1 cellular context compared by ENCODE assay signal in the genomic region with DNA sequence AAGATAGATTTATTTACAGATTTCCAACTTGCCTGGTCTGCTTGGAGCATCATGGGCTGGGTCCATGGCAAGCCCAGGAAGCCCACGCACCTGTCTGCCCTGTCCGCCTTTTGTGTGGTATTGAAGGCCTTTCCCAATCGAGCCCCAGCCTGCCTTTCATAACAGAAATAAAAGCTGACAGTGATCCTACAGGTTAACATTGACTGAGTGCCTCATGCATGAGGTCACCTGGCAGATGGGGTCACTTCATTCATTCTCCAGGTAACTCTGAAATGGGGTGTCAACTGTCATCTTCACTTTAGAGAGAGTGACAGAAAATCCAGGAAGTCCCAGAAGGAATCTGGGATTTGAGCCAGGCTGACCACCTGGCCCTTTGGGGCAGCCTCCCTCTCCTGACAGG.
TF ChIP-seq lines count a peak whose summit lies in the region.

No MANE protein-coding gene starts in this region.

TF ChIP-seq in H1, 55 proteins besides CTCF, POLR2A, EP300 and RAD21 (continued from another document):
- TF ChIP-seq TEAD4 (IDR thresholded peaks at IDR 0.05; ENCODE audit: low read depth, low read length) (no peak), JUND (IDR thresholded peaks at IDR 0.05; ENCODE audit: low read length) (no peak), CEBPB (IDR thresholded peaks at IDR 0.05; ENCODE audit: low read depth, low read length) (no peak), TAF7 (optimal IDR thresholded peaks at IDR 0.05; ENCODE audit: borderline replicate concordance, low read depth, low read length) (no peak)
